20 cellular contexts compared by ENCODE assay signal in the genomic region with DNA sequence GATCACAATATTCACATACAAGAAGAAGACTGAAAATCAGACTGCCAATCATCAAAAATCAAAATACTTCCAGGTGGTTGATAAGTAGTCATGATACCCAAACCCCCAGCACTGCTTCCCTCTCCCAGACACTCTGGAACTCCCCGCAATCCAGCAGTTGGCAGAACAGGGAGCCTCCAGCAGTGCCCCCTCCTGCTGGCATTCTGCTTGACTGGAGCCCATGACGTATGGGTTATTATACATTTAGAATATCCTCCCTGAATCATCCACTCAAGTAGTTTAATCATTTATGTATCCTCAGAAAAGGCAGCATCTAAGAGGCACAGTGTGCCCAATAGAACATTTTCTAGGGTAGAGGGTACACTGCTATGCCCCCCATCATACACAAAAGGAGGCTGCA.
"Had no signal": no experiment of that assay in that cellular context is flagged by ENCODE, and none has a peak within 500 bp of the region (broad histone marks: within the 10 kb centered on the region; RNA-seq: fewer than 3 reads in every experiment).

No MANE protein-coding gene starts in this region.

- FAIRE-seq: frontal cortex, islet of Langerhans, urothelium cell line had no signal

- ATAC-seq: heart right ventricle; left lobe of liver; mucosa of descending colon; naive thymus-derived CD8-positive, alpha-beta T cell; stimulated activated naive B cell treated with anti-CD40 and anti-IgM and Interleukin-4, amounts not matched to agents 10 μg/mL and 1 μg/mL and 100 μg/mL, for 72 hours had no signal

- DNase-seq: colonic mucosa; dermis blood vessel endothelial cell; heart right ventricle; hypothalamus; kidney glomerular epithelial cell; mammary epithelial cell; mucosa of descending colon; naive thymus-derived CD8-positive, alpha-beta T cell; posterior cingulate gyrus; sigmoid colon; stimulated activated CD4-positive, alpha-beta T cell treated with anti-CD3 and anti-CD28 coated beads, Interleukin-2, amount 100 ng/mL, for 24 hours; stimulated activated CD4-positive, alpha-beta T cell treated with anti-CD3 and anti-CD28 coated beads, Interleukin-4, amount 100 ng/mL, for 4 hours; stimulated activated naive B cell treated with anti-CD40 and anti-IgM and Interleukin-4, amounts not matched to agents 10 μg/mL and 1 μg/mL and 100 μg/mL, for 72 hours; stomach; substantia nigra; transverse colon had no signal
